8 cellular contexts compared by ENCODE assay signal in genomic region chr11:86459682-86460460, GRCh38.
A peak's percentile ranks its signal among the peaks of the same experiment; 100 is the strongest.
DNase-seq lines count a peak whose midpoint lies in the region; ATAC-seq and TF ChIP-seq lines count a peak whose summit lies in the region.

No MANE protein-coding gene starts in this region.

- peaks cover 2% of the 10 kb centered on the region for H3K9me3 Mint-ChIP-seq in activated T-helper 1 cell treated with anti-CD3 and anti-CD28 coated beads, Interleukin-12 subunit alpha, Interleukin-12 subunit beta, Interleukin-2, Interleukin-4 antibody, amounts not matched to agents 30 ng/mL and 10 ng/mL and 1 ng/mL, durations not matched to agents 14 hours and 24 hours and 36 hours

- no peak overlapping the region for H3K4me3 Mint-ChIP-seq in activated T-helper 1 cell treated with anti-CD3 and anti-CD28 coated beads, Interleukin-12 subunit alpha, Interleukin-12 subunit beta, Interleukin-2, Interleukin-4 antibody, amounts not matched to agents 30 ng/mL and 10 ng/mL and 1 ng/mL, durations not matched to agents 14 hours and 24 hours and 36 hours

- H3K27me3 ChIP-seq in right cardiac atrium (ENCODE audit: control insufficient read depth, insufficient read depth) (no peaks in the 10 kb centered on the region), stomach (no peaks in the 10 kb centered on the region)

- H3K4me3 ChIP-seq in right cardiac atrium (ENCODE audit: low read length) = no peak overlapping the region
- no peak overlapping the region for H3K4me3 ChIP-seq in stomach

- H3K36me3 Mint-ChIP-seq in activated T-helper 1 cell treated with anti-CD3 and anti-CD28 coated beads, Interleukin-12 subunit alpha, Interleukin-12 subunit beta, Interleukin-2, Interleukin-4 antibody, amounts not matched to agents 30 ng/mL and 10 ng/mL and 1 ng/mL, durations not matched to agents 14 hours and 24 hours and 36 hours (ENCODE audit: low read depth) = peaks cover 4% of the 10 kb centered on the region

- DNase-seq in HPDE6-E6E7 (ENCODE audit: extremely low spot score) (peak; percentile 62), right cardiac atrium (peak; percentile 66 to 77 (median 74)), stomach (peak; percentile 56), NCI-H1048 (lab: John Stamatoyannopoulos, UW) (no peak), KBM-7 (no peak)
- DNase-seq in activated T-helper 1 cell treated with anti-CD3 and anti-CD28 coated beads, Interleukin-12 subunit alpha, Interleukin-12 subunit beta, Interleukin-2, Interleukin-4 antibody, amounts not matched to agents 30 ng/mL and 10 ng/mL and 1 ng/mL, durations not matched to agents 14 hours and 24 hours and 36 hours (ENCODE audit: low spot score) = no peak

- no peak for TF ChIP-seq POLR2A in stomach (IDR thresholded peaks at IDR 0.05)

- peaks cover 79% of the 10 kb centered on the region for H3K4me1 Mint-ChIP-seq in activated T-helper 1 cell treated with anti-CD3 and anti-CD28 coated beads, Interleukin-12 subunit alpha, Interleukin-12 subunit beta, Interleukin-2, Interleukin-4 antibody, amounts not matched to agents 30 ng/mL and 10 ng/mL and 1 ng/mL, durations not matched to agents 14 hours and 24 hours and 36 hours (ENCODE audit: low read depth)

- peaks cover 0 to 32% (median 6%) of the 10 kb centered on the region in 4 donors for H3K36me3 ChIP-seq in stomach

- peak overlapping the region; percentile 32 for H3K27ac Mint-ChIP-seq in activated T-helper 1 cell treated with anti-CD3 and anti-CD28 coated beads, Interleukin-12 subunit alpha, Interleukin-12 subunit beta, Interleukin-2, Interleukin-4 antibody, amounts not matched to agents 30 ng/mL and 10 ng/mL and 1 ng/mL, durations not matched to agents 14 hours and 24 hours and 36 hours

- H3K9me3 ChIP-seq in right cardiac atrium (ENCODE audit: control insufficient read depth, low read length) (no peaks in the 10 kb centered on the region), stomach (no peaks in the 10 kb centered on the region)

- TF ChIP-seq EP300 in stomach (IDR thresholded peaks at IDR 0.05) = no peak

- H3K27me3 Mint-ChIP-seq in activated T-helper 1 cell treated with anti-CD3 and anti-CD28 coated beads, Interleukin-12 subunit alpha, Interleukin-12 subunit beta, Interleukin-2, Interleukin-4 antibody, amounts not matched to agents 30 ng/mL and 10 ng/mL and 1 ng/mL, durations not matched to agents 14 hours and 24 hours and 36 hours (ENCODE audit: insufficient read depth) = no peaks in the 10 kb centered on the region

- intact Hi-C loops in activated T-helper 1 cell treated with anti-CD3 and anti-CD28 coated beads, Interleukin-12 subunit alpha, Interleukin-12 subunit beta, Interleukin-2, Interleukin-4 antibody, amounts not matched to agents 30 ng/mL and 10 ng/mL and 1 ng/mL, durations not matched to agents 14 hours and 24 hours and 36 hours (cut with micrococcal nuclease) = loop anchor here (1.0 to 5.0 kb wide), 7 partner anchors 19 to 407 kb away; no protein-coding TSS in a partner anchor
- intact Hi-C loops in right cardiac atrium (cut with DNase I) = loop anchor here (2.0 to 10.0 kb wide), 6 partner anchors 147 to 435 kb away; partner anchors contain the start of gene PRSS23 (in 2 of the 4)
- intact Hi-C loops in stomach (cut with DNase I; ENCODE audit: low total_unique reads) = loop anchor here (5.0 kb wide), 1 partner anchor 357 kb away; no protein-coding TSS in a partner anchor

- peak overlapping the region; percentile 30 for H3K27ac ChIP-seq in right cardiac atrium (ENCODE audit: low read length)
- peak overlapping the region in 4 of 5 donors; percentile 41 to 70 (median 58) for H3K27ac ChIP-seq in stomach

- H3K4me1 ChIP-seq in right cardiac atrium (ENCODE audit: control insufficient read depth, insufficient read depth, low read length) (peaks cover 13% of the 10 kb centered on the region), stomach (peaks cover 0 to 47% (median 29%) of the 10 kb centered on the region in 4 donors)

- no peak for TF ChIP-seq CTCF in stomach (IDR thresholded peaks at IDR 0.05)

- ATAC-seq in right cardiac atrium (peak; percentile 48 to 66), HG02884 (IDR thresholded peaks at IDR 0.05; ENCODE audit: unreplicated experiment) (no peak), GM19455 (IDR thresholded peaks at IDR 0.05; ENCODE audit: unreplicated experiment) (no peak)

- 57% methylated on average over 3 of the region's 3 CpGs for WGBS in right cardiac atrium
- 58 to 86% (median 71%) methylated on average over 3 of the region's 3 CpGs for WGBS in stomach, 5 donors

- in situ Hi-C loops in KBM-7 (cut with MboI; ENCODE audit: low pct_unique_long_range_greater_than_20kb, low sequenced_read_pairs) = loop anchor here (25.0 kb wide), 1 partner anchor 352 kb away; the partner anchor contains the start of gene PRSS23

Comparison
In these comparisons a context has a peak if more than half of its experiments do, and no peak if none do; other contexts are left out.
1. DNase-seq: peak in HPDE6-E6E7 (single experiment), right cardiac atrium (3 of 3) and stomach (single experiment); none in activated T-helper 1 cell treated with anti-CD3 and anti-CD28 coated beads, Interleukin-12 subunit alpha, Interleukin-12 subunit beta, Interleukin-2, Interleukin-4 antibody, amounts not matched to agents 30 ng/mL and 10 ng/mL and 1 ng/mL, durations not matched to agents 14 hours and 24 hours and 36 hours (single experiment), NCI-H1048 (single experiment) and KBM-7 (single experiment).
2. ATAC-seq: peak in right cardiac atrium (2 of 2); none in HG02884 (single experiment) and GM19455 (single experiment).